ENCODE assay signal across 11 cellular contexts in genomic region chr2:224925066-224925821, GRCh38.
DNase-seq lines count a peak whose midpoint lies in the region; ATAC-seq, FAIRE-seq and TF ChIP-seq lines count a peak whose summit lies in the region.
"Had no signal": no experiment of that assay in that cellular context is flagged by ENCODE, and none has a peak within 500 bp of the region (broad histone marks: within the 10 kb centered on the region; RNA-seq: fewer than 3 reads in every experiment).

No MANE protein-coding gene starts in this region.

- ATAC-seq in HG03378 (IDR thresholded peaks at IDR 0.05; ENCODE audit: unreplicated experiment) (peak; percentile 21), K562 (no peak), gastrocnemius medialis (no peak)

- TF ChIP-seq CTCF in K562 (IDR thresholded peaks at IDR 0.05 in 2 of 3, conservative IDR thresholded peaks at IDR 0.05 in 1 of 3; ENCODE audit: insufficient read depth in 2 of 3, low read depth in 1 of 3, low read length in 3 of 3): no peak
- TF ChIP-seq CTCF in WERI-Rb-1 (IDR thresholded peaks at IDR 0.05; ENCODE audit: low read depth, low read length): no peak
- no peak for TF ChIP-seq CTCF in gastrocnemius medialis (IDR thresholded peaks at IDR 0.05 in 4 of 5, conservative IDR thresholded peaks at IDR 0.05 in 1 of 5)

- H3K79me2 ChIP-seq in K562 (ENCODE audit: control insufficient read depth, insufficient read depth, low read length): no peaks in the 10 kb centered on the region

- H3K4me1 ChIP-seq in K562 (replicated peaks in 1 of 2; ENCODE audit: control insufficient read depth in 2 of 2, insufficient read depth in 2 of 2, low read length in 2 of 2) (no peaks in the 10 kb centered on the region), gastrocnemius medialis (no peaks in the 10 kb centered on the region)

- CTCF ChIA-PET in K562 (lab: Yijun Ruan, JAX; ENCODE audit: low intra/inter-chr PET ratio): no interaction called here

- H3K9ac ChIP-seq in K562 (ENCODE audit: insufficient read depth in 1 of 2, low read depth in 2 of 2, low read length in 2 of 2): no peak overlapping the region

- H3K9me3 ChIP-seq in K562 (replicated peaks; ENCODE audit: control insufficient read depth, insufficient read depth, low read depth, low read length) (no peaks in the 10 kb centered on the region), WERI-Rb-1 (ENCODE audit: severe bottlenecking) (no peaks in the 10 kb centered on the region), gastrocnemius medialis (no peaks in the 10 kb centered on the region)

- peaks cover 46% of the 10 kb centered on the region for H3K36me3 Mint-ChIP-seq in activated naive CD4-positive, alpha-beta T cell treated with anti-CD3 and anti-CD28 coated beads, Interleukin-2, amount 50 U/mL, for 24 hours

- 0% methylated on average over 3 of the region's 3 CpGs for WGBS in K562 (ENCODE audit: insufficient coverage, low coverage, missing lambda C conversion rate)

- POLR2A ChIA-PET in K562 (lab: Yijun Ruan, JAX): no interaction called here

- peak overlapping the region; percentile 98 for H3K27ac Mint-ChIP-seq in activated naive CD4-positive, alpha-beta T cell treated with anti-CD3 and anti-CD28 coated beads, Interleukin-2, amount 50 U/mL, for 24 hours
- H3K27ac Mint-ChIP-seq: nephron progenitor cell had no signal

- DNase-seq in activated naive CD4-positive, alpha-beta T cell treated with Interleukin-2 at 50 U/mL for 16 hours: no peak
- DNase-seq in K562 (ENCODE audit: extremely low read depth in 1 of 4, low spot score in 3 of 4): no peak
- no peak for DNase-seq in WERI-Rb-1
- no peak for DNase-seq in DMS 273 treated with DMSO at 0.1 percent for 48 hours (lab: John Stamatoyannopoulos, UW)
- no peak for DNase-seq in NCI-H1092 (lab: John Stamatoyannopoulos, UW)
- DNase-seq in gastrocnemius medialis: no peak
- DNase-seq: nephron progenitor cell; stimulated activated CD4-positive, alpha-beta T cell treated with anti-CD3 and anti-CD28 coated beads, Interleukin-2, amount 100 ng/mL, for 48 hours had no signal

- no peak for TF ChIP-seq EP300 in K562 (IDR thresholded peaks at IDR 0.05; ENCODE audit: low read length)

- peak overlapping the region; percentile 78 for H3K4me3 Mint-ChIP-seq in activated naive CD4-positive, alpha-beta T cell treated with anti-CD3 and anti-CD28 coated beads, Interleukin-2, amount 50 U/mL, for 24 hours
- H3K4me3 Mint-ChIP-seq: nephron progenitor cell had no signal

- peaks cover 78% of the 10 kb centered on the region for H3K4me1 Mint-ChIP-seq in activated naive CD4-positive, alpha-beta T cell treated with anti-CD3 and anti-CD28 coated beads, Interleukin-2, amount 50 U/mL, for 24 hours
- H3K4me1 Mint-ChIP-seq: nephron progenitor cell had no signal

- no peaks in the 10 kb centered on the region for H3K9me1 ChIP-seq in K562 (ENCODE audit: control insufficient read depth, insufficient read depth, low read length)

- TF ChIP-seq RAD21 in K562 (CRISPR knock-in tag; conservative IDR thresholded peaks at IDR 0.05 in 1 of 2, IDR thresholded peaks at IDR 0.05 in 1 of 2): no peak

- H3K27me3 Mint-ChIP-seq in activated naive CD4-positive, alpha-beta T cell treated with anti-CD3 and anti-CD28 coated beads, Interleukin-2, amount 50 U/mL, for 24 hours: no peaks in the 10 kb centered on the region

- H3K4me2 ChIP-seq in K562 (ENCODE audit: insufficient read depth, low read length): no peak overlapping the region

- H3K4me3 ChIP-seq in K562: no peak overlapping the region
- no peak overlapping the region for H3K4me3 ChIP-seq in WERI-Rb-1 (ENCODE audit: low read depth, low read length)
- H3K4me3 ChIP-seq in gastrocnemius medialis: no peak overlapping the region

- intact Hi-C loops in K562 (cut with micrococcal nuclease): no loop called here
- intact Hi-C loops in gastrocnemius medialis (cut with DNase I; ENCODE audit: low total_unique reads): no loop called here

- no peak for TF ChIP-seq POLR2A in K562 (conservative IDR thresholded peaks at IDR 0.05)
- no peak for TF ChIP-seq POLR2A in gastrocnemius medialis (IDR thresholded peaks at IDR 0.05)

- H3K27ac ChIP-seq in K562 (ENCODE audit: extremely low read depth, low read depth, low read length) (no peak overlapping the region), WERI-Rb-1 (no peak overlapping the region), gastrocnemius medialis (no peak overlapping the region)

- no peak overlapping the region for H2AFZ ChIP-seq in K562 (ENCODE audit: low read depth, low read length)

- H3K9me3 Mint-ChIP-seq in activated naive CD4-positive, alpha-beta T cell treated with anti-CD3 and anti-CD28 coated beads, Interleukin-2, amount 50 U/mL, for 24 hours: peaks cover 6% of the 10 kb centered on the region
- H3K9me3 Mint-ChIP-seq: nephron progenitor cell had no signal

- H3K27me3 ChIP-seq in K562 (ENCODE audit: control insufficient read depth in 2 of 2, insufficient read depth in 2 of 2, low read length in 2 of 2) (no peaks in the 10 kb centered on the region), WERI-Rb-1 (ENCODE audit: insufficient read depth, low read depth, severe bottlenecking) (no peaks in the 10 kb centered on the region), gastrocnemius medialis (no peaks in the 10 kb centered on the region)

- FAIRE-seq in K562 (lab: Jason Lieb, UNC): no peak
- FAIRE-seq: colon had no signal

- BruUV-seq in K562 (replicated peaks; lab: Mats Ljungman, UMichigan): no TSS peak

- H3K36me3 ChIP-seq in K562 (ENCODE audit: control insufficient read depth, insufficient read depth, low read length) (no peaks in the 10 kb centered on the region), WERI-Rb-1 (no peaks in the 10 kb centered on the region), gastrocnemius medialis (no peaks in the 10 kb centered on the region)

- no peaks in the 10 kb centered on the region for H4K20me1 ChIP-seq in K562 (replicated peaks; ENCODE audit: control insufficient read depth, insufficient read depth, low read length)

- in situ Hi-C loops in K562 (cut with MboI): no loop called here
- in situ Hi-C loops in gastrocnemius medialis (cut with MboI; ENCODE audit: low sequenced_read_pairs in 4 of 4): no loop called here

TF ChIP-seq in K562, 482 proteins besides CTCF, POLR2A, EP300 and RAD21:
- no peak for TF ChIP-seq ZBTB33 (CRISPR knock-in tag; IDR thresholded peaks at IDR 0.05)
- TF ChIP-seq, protein P1, sequence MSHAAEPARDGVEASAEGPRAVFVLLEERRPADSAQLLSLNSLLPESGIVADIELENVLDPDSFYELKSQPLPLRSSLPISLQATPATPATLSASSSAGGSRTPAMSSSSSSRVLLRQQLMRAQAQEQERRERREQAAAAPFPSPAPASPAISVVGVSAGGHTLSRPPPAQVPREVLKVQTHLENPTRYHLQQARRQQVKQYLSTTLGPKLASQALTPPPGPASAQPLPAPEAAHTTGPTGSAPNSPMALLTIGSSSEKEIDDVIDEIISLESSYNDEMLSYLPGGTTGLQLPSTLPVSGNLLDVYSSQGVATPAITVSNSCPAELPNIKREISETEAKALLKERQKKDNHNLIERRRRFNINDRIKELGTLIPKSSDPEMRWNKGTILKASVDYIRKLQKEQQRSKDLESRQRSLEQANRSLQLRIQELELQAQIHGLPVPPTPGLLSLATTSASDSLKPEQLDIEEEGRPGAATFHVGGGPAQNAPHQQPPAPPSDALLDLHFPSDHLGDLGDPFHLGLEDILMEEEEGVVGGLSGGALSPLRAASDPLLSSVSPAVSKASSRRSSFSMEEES (CRISPR knock-in tag; IDR thresholded peaks at IDR 0.05): peak; percentile 46
- TF ChIP-seq, protein P2, sequence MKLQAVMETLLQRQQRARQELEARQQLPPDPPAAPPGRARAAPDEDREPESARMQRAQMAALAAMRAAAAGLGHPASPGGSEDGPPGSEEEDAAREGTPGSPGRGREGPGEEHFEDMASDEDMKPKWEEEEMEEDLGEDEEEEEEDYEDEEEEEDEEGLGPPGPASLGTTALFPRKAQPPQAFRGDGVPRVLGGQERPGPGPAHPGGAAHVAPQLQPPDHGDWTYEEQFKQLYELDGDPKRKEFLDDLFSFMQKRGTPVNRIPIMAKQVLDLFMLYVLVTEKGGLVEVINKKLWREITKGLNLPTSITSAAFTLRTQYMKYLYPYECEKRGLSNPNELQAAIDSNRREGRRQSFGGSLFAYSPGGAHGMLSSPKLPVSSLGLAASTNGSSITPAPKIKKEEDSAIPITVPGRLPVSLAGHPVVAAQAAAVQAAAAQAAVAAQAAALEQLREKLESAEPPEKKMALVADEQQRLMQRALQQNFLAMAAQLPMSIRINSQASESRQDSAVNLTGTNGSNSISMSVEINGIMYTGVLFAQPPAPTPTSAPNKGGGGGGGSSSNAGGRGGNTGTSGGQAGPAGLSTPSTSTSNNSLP (IDR thresholded peaks at IDR 0.05; ENCODE audit: borderline replicate concordance, low read depth, low read length): no peak
